ENCODE assay signal across 1 cellular context in the genomic region with DNA sequence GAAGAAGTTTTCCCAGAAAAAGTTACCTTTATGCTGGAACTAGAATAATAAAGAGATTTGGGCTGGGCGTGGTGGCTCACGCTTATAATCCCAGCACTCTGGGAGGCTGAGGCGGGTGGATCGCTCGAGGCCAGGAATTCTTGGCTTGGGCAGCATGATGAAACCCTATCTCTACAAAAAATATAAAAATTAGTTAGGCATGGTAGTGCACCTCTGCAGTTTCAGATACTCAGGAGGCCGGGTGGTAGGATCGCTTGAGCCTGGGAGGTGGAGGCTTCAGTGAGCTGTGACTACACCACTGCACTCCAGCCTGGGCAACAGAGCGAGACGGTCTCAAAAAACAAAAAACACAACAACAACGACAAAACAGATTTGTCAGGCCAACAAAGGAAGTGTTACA.
TF ChIP-seq lines count a peak whose summit lies in the region.

No MANE protein-coding gene starts in this region.

TF ChIP-seq in A549, 52 proteins besides CTCF, POLR2A, EP300 and RAD21:
- TF ChIP-seq MAFK (IDR thresholded peaks at IDR 0.05; ENCODE audit: partially characterized antibody) (no peak), FOXS1 (CRISPR knock-in tag; IDR thresholded peaks at IDR 0.05) (no peak), RNF2 (IDR thresholded peaks at IDR 0.05; ENCODE audit: borderline replicate concordance, low read depth) (no peak), TP53 (CRISPR knock-in tag; IDR thresholded peaks at IDR 0.05) (no peak), JUN (IDR thresholded peaks at IDR 0.05) (no peak), EHF (CRISPR knock-in tag; IDR thresholded peaks at IDR 0.05) (no peak), HOXA7 (CRISPR knock-in tag; IDR thresholded peaks at IDR 0.05) (no peak), FOSL2 (IDR thresholded peaks at IDR 0.05) (no peak), FOSL2 (CRISPR knock-in tag; IDR thresholded peaks at IDR 0.05) (no peak), MAZ (IDR thresholded peaks at IDR 0.05; ENCODE audit: borderline replicate concordance, low read depth, low read length) (no peak), JUNB (IDR thresholded peaks at IDR 0.05) (no peak), TFCP2L1 (CRISPR knock-in tag; IDR thresholded peaks at IDR 0.05) (no peak), CBX8 (IDR thresholded peaks at IDR 0.05) (no peak), KDM1A (IDR thresholded peaks at IDR 0.05; ENCODE audit: low read depth) (no peak), ZC3H11A (IDR thresholded peaks at IDR 0.05) (no peak), EHMT2 (IDR thresholded peaks at IDR 0.05; ENCODE audit: low read depth) (no peak), MYC (IDR thresholded peaks at IDR 0.05; ENCODE audit: borderline replicate concordance, low read length) (no peak)
- TF ChIP-seq, protein P1, sequence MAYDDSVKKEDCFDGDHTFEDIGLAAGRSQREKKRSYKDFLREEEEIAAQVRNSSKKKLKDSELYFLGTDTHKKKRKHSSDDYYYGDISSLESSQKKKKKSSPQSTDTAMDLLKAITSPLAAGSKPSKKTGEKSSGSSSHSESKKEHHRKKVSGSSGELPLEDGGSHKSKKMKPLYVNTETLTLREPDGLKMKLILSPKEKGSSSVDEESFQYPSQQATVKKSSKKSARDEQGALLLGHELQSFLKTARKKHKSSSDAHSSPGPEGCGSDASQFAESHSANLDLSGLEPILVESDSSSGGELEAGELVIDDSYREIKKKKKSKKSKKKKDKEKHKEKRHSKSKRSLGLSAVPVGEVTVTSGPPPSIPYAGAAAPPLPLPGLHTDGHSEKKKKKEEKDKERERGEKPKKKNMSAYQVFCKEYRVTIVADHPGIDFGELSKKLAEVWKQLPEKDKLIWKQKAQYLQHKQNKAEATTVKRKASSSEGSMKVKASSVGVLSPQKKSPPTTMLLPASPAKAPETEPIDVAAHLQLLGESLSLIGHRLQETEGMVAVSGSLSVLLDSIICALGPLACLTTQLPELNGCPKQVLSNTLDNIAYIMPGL (CRISPR knock-in tag; IDR thresholded peaks at IDR 0.05; ENCODE audit: borderline replicate concordance): no peak
- TF ChIP-seq, protein P2, sequence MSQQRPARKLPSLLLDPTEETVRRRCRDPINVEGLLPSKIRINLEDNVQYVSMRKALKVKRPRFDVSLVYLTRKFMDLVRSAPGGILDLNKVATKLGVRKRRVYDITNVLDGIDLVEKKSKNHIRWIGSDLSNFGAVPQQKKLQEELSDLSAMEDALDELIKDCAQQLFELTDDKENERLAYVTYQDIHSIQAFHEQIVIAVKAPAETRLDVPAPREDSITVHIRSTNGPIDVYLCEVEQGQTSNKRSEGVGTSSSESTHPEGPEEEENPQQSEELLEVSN (IDR thresholded peaks at IDR 0.05; ENCODE audit: borderline replicate concordance, low read depth): no peak
- TF ChIP-seq, protein P3, sequence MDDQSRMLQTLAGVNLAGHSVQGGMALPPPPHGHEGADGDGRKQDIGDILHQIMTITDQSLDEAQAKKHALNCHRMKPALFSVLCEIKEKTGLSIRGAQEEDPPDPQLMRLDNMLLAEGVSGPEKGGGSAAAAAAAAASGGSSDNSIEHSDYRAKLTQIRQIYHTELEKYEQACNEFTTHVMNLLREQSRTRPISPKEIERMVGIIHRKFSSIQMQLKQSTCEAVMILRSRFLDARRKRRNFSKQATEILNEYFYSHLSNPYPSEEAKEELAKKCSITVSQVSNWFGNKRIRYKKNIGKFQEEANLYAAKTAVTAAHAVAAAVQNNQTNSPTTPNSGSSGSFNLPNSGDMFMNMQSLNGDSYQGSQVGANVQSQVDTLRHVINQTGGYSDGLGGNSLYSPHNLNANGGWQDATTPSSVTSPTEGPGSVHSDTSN (IDR thresholded peaks at IDR 0.05): no peak
- TF ChIP-seq, protein P4, sequence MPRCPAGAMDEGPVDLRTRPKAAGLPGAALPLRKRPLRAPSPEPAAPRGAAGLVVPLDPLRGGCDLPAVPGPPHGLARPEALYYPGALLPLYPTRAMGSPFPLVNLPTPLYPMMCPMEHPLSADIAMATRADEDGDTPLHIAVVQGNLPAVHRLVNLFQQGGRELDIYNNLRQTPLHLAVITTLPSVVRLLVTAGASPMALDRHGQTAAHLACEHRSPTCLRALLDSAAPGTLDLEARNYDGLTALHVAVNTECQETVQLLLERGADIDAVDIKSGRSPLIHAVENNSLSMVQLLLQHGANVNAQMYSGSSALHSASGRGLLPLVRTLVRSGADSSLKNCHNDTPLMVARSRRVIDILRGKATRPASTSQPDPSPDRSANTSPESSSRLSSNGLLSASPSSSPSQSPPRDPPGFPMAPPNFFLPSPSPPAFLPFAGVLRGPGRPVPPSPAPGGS (IDR thresholded peaks at IDR 0.05): no peak
